22 cellular contexts compared by ENCODE assay signal in genomic region chr10:100976906-100977305, GRCh38.
"Had no signal": no experiment of that assay in that cellular context is flagged by ENCODE, and none has a peak within 500 bp of the region (broad histone marks: within the 10 kb centered on the region; RNA-seq: fewer than 3 reads in every experiment).

No MANE protein-coding gene starts in this region.

- H3K4me3 ChIP-seq: body of pancreas, cardiac muscle cell, lower lobe of right lung, right lobe of liver, testis had no signal

- H3K4me1 ChIP-seq: foreskin keratinocyte, lower lobe of right lung, testis had no signal

- H3K4me1 Mint-ChIP-seq: activated naive CD4-positive, alpha-beta T cell treated with anti-CD3 and anti-CD28 coated beads, Interleukin-2, amount 50 U/mL, for 24 hours; stimulated activated naive B cell treated with anti-CD40 and anti-IgM and Interleukin-4, amounts not matched to agents 10 μg/mL and 1 μg/mL and 100 μg/mL, for 72 hours had no signal

- H3K27ac ChIP-seq: body of pancreas, cardiac muscle cell, foreskin keratinocyte, lower lobe of right lung, right lobe of liver, testis, WERI-Rb-1 had no signal

- FAIRE-seq: endometrium, small intestine, TTC549 had no signal

- H3K9me3 Mint-ChIP-seq: activated naive CD4-positive, alpha-beta T cell treated with anti-CD3 and anti-CD28 coated beads, Interleukin-2, amount 50 U/mL, for 24 hours; neural crest cell; stimulated activated naive B cell treated with anti-CD40 and anti-IgM and Interleukin-4, amounts not matched to agents 10 μg/mL and 1 μg/mL and 100 μg/mL, for 72 hours had no signal

- H3K4me3 Mint-ChIP-seq: activated naive CD4-positive, alpha-beta T cell treated with anti-CD3 and anti-CD28 coated beads, Interleukin-2, amount 50 U/mL, for 24 hours; neural crest cell; stimulated activated naive B cell treated with anti-CD40 and anti-IgM and Interleukin-4, amounts not matched to agents 10 μg/mL and 1 μg/mL and 100 μg/mL, for 72 hours had no signal

- H3K36me3 Mint-ChIP-seq: activated naive CD4-positive, alpha-beta T cell treated with anti-CD3 and anti-CD28 coated beads, Interleukin-2, amount 50 U/mL, for 24 hours had no signal

- H3K27ac Mint-ChIP-seq: activated naive CD4-positive, alpha-beta T cell treated with anti-CD3 and anti-CD28 coated beads, Interleukin-2, amount 50 U/mL, for 24 hours; stimulated activated naive B cell treated with anti-CD40 and anti-IgM and Interleukin-4, amounts not matched to agents 10 μg/mL and 1 μg/mL and 100 μg/mL, for 72 hours had no signal

- H3K9me3 ChIP-seq: body of pancreas, lower lobe of right lung, right lobe of liver, testis had no signal

- ATAC-seq: body of pancreas; foreskin keratinocyte; left lobe of liver; lower lobe of right lung; right lobe of liver; stimulated activated naive B cell treated with anti-CD40 and anti-IgM and Interleukin-4, amounts not matched to agents 10 μg/mL and 1 μg/mL and 100 μg/mL, for 72 hours had no signal

- DNase-seq: activated CD4-positive, CD25-positive, alpha-beta regulatory T cell treated with anti-CD3 and anti-CD28 coated beads, Interleukin-2, amount 50 U/mL, for 72 hours; activated gamma-delta T cell treated with Interleukin-2 at 50 U/mL for 16 hours; anterior cingulate cortex; body of pancreas; erythroblast; foreskin keratinocyte; lower lobe of right lung; mesendoderm; naive B cell; occipital lobe; small intestine; stimulated activated naive B cell treated with anti-CD40 and anti-IgM and Interleukin-4, amounts not matched to agents 10 μg/mL and 1 μg/mL and 100 μg/mL, for 72 hours; T-helper 1 cell; testis; WERI-Rb-1 had no signal

- H3K27me3 ChIP-seq: body of pancreas, cardiac muscle cell, foreskin keratinocyte, right lobe of liver, testis had no signal
